24 cellular contexts compared by ENCODE assay signal in genomic region chr17:14768923-14769322, GRCh38.
DNase-seq lines count a peak whose midpoint lies in the region; ATAC-seq and TF ChIP-seq lines count a peak whose summit lies in the region.
"Had no signal": no experiment of that assay in that cellular context is flagged by ENCODE, and none has a peak within 500 bp of the region (broad histone marks: within the 10 kb centered on the region; RNA-seq: fewer than 3 reads in every experiment).

No MANE protein-coding gene starts in this region.

- no peak for DNase-seq in DND-41
- peak; percentile 13 for DNase-seq in NAMALWA (ENCODE audit: low spot score)
- no peak for DNase-seq in A172 (ENCODE audit: low spot score)
- DNase-seq: activated CD4-positive, alpha-beta memory T cell treated with anti-CD3 and anti-CD28 coated beads, Interleukin-2, amount 10 ng/mL, durations not matched to agents 7 days and 5 days; activated CD4-positive, alpha-beta T cell treated with anti-CD3 and anti-CD28 coated beads for 1 hour; activated CD8-positive, alpha-beta memory T cell treated with anti-CD3 and anti-CD28 coated beads, Interleukin-2, amount 50 U/mL, for 48 hours; activated naive CD4-positive, alpha-beta T cell treated with anti-CD3 and anti-CD28 coated beads, Interleukin-2, amount 10 ng/mL, durations not matched to agents 7 days and 5 days; COR-L47; effector CD8-positive, alpha-beta T cell; foreskin fibroblast; GM23248; heart right ventricle; NCI-H1436 treated with DMSO at 0.1 percent for 48 hours; PC-9; Right ventricle myocardium superior; stimulated activated CD4-positive, alpha-beta T cell treated with anti-CD3 and anti-CD28 coated beads, Interleukin-2, amount 100 ng/mL, for 24 hours had no signal

- H3K36me3 ChIP-seq in DND-41 (ENCODE audit: insufficient read depth, low read length) (no peaks in the 10 kb centered on the region), liver (ENCODE audit: control insufficient read depth in 4 of 4, insufficient read depth in 3 of 4, low read depth in 1 of 4, low read length in 3 of 4) (no peaks in the 10 kb centered on the region)
- H3K36me3 ChIP-seq: heart right ventricle, right atrium auricular region, tibial nerve had no signal

- TF ChIP-seq RAD21 in liver (IDR thresholded peaks at IDR 0.05), result no peak

- H3K79me2 ChIP-seq in DND-41 (ENCODE audit: insufficient read depth, low read length), result no peaks in the 10 kb centered on the region
- H3K79me2 ChIP-seq: parathyroid adenoma had no signal

- H3K4me2 ChIP-seq in DND-41 (ENCODE audit: insufficient read depth, low read length), result no peak overlapping the region
- H3K4me2 ChIP-seq: PC-9 had no signal

- ATAC-seq in DND-41 (ENCODE audit: insufficient read depth, low read depth) (no peak), GM18498 (IDR thresholded peaks at IDR 0.05; ENCODE audit: unreplicated experiment) (no peak), HG02678 (IDR thresholded peaks at IDR 0.05; ENCODE audit: unreplicated experiment) (no peak)
- ATAC-seq: heart right ventricle had no signal

- H2AFZ ChIP-seq in DND-41 (ENCODE audit: low read depth, low read length), result no peak overlapping the region
- H2AFZ ChIP-seq: GM23248, parathyroid adenoma, PC-9 had no signal

- no peaks in the 10 kb centered on the region for H4K20me1 ChIP-seq in DND-41 (ENCODE audit: insufficient read depth, low read length)

- no peak overlapping the region for H3K9ac ChIP-seq in DND-41 (ENCODE audit: low read depth, low read length)
- no peak overlapping the region for H3K9ac ChIP-seq in liver (ENCODE audit: low read depth in 1 of 2, low read length in 2 of 2)
- H3K9ac ChIP-seq: GM23248, parathyroid adenoma had no signal

- H3K4me1 ChIP-seq in DND-41 (ENCODE audit: insufficient read depth, low read length) (no peaks in the 10 kb centered on the region), liver (ENCODE audit: control insufficient read depth in 4 of 4, insufficient read depth in 4 of 4, low read length in 3 of 4) (no peaks in the 10 kb centered on the region)
- H3K4me1 ChIP-seq: heart right ventricle, parathyroid adenoma, right atrium auricular region, tibial nerve had no signal

- WGBS in liver, result 93% methylated on average over 2 of the region's 2 CpGs

- no peaks in the 10 kb centered on the region for H3K27me3 ChIP-seq in DND-41 (ENCODE audit: insufficient read depth, low read length, poor library complexity)
- H3K27me3 ChIP-seq in liver (ENCODE audit: control insufficient read depth in 4 of 4, insufficient read depth in 4 of 4, low read length in 3 of 4), result no peaks in the 10 kb centered on the region
- H3K27me3 ChIP-seq: right atrium auricular region, tibial nerve had no signal

- H3K4me3 ChIP-seq in DND-41 (ENCODE audit: low read depth in 1 of 2, low read length in 2 of 2) (no peak overlapping the region), WI38 (ENCODE audit: low read depth, low read length) (no peak overlapping the region), liver (ENCODE audit: low read depth in 1 of 3, low read length in 3 of 3) (no peak overlapping the region)
- H3K4me3 ChIP-seq: GM23248, heart right ventricle, PC-9, right atrium auricular region, tibial nerve had no signal

- TF ChIP-seq CTCF in DND-41 (IDR thresholded peaks at IDR 0.05; ENCODE audit: borderline replicate concordance, extremely low read depth, low read length, poor library complexity, severe bottlenecking) (peak; percentile 31), WI38 (IDR thresholded peaks at IDR 0.05; ENCODE audit: low read depth, low read length) (0 out of 2 replicates have a peak, but pooled peaks have one; percentile 5), liver (IDR thresholded peaks at IDR 0.05; ENCODE audit: low read depth, low read length, missing input control) (peak; percentile 5)

- H3K27ac ChIP-seq in DND-41 (ENCODE audit: low read length), result no peak overlapping the region
- no peak overlapping the region for H3K27ac ChIP-seq in liver (ENCODE audit: low read depth in 1 of 2, low read length in 2 of 2)
- H3K27ac ChIP-seq: epithelial cell of prostate, GM23248, heart right ventricle, parathyroid adenoma, PC-9, right atrium auricular region, tibial nerve had no signal

- peaks cover 3% of the 10 kb centered on the region for H3K9me3 ChIP-seq in DND-41 (ENCODE audit: insufficient read depth, low read length, severe bottlenecking)
- peaks cover 0 to 2% (median 0%) of the 10 kb centered on the region in 4 donors for H3K9me3 ChIP-seq in liver (ENCODE audit: control insufficient read depth in 4 of 4, low read length in 3 of 4)

TF ChIP-seq in liver, 16 proteins besides CTCF, POLR2A, EP300 and RAD21:
- TF ChIP-seq EGR1 (IDR thresholded peaks at IDR 0.05; ENCODE audit: low read depth in 2 of 2) (no peak), ATF3 (IDR thresholded peaks at IDR 0.05) (no peak), MAX (IDR thresholded peaks at IDR 0.05) (no peak), HNF4G (IDR thresholded peaks at IDR 0.05) (no peak), TAF1 (conservative IDR thresholded peaks at IDR 0.05) (no peak), RXRA (IDR thresholded peaks at IDR 0.05) (no peak), YY1 (IDR thresholded peaks at IDR 0.05) (no peak), REST (IDR thresholded peaks at IDR 0.05) (no peak), FOXA2 (IDR thresholded peaks at IDR 0.05) (no peak), GABPA (IDR thresholded peaks at IDR 0.05 in 1 of 2, conservative IDR thresholded peaks at IDR 0.05 in 1 of 2) (no peak), JUND (IDR thresholded peaks at IDR 0.05) (no peak), NR2F2 (IDR thresholded peaks at IDR 0.05) (no peak), FOXA1 (IDR thresholded peaks at IDR 0.05) (no peak), SP1 (IDR thresholded peaks at IDR 0.05) (no peak), ZBTB33 (IDR thresholded peaks at IDR 0.05) (no peak), HNF4A (conservative IDR thresholded peaks at IDR 0.05) (no peak)
